15 cellular contexts compared by ENCODE assay signal in the genomic region with DNA sequence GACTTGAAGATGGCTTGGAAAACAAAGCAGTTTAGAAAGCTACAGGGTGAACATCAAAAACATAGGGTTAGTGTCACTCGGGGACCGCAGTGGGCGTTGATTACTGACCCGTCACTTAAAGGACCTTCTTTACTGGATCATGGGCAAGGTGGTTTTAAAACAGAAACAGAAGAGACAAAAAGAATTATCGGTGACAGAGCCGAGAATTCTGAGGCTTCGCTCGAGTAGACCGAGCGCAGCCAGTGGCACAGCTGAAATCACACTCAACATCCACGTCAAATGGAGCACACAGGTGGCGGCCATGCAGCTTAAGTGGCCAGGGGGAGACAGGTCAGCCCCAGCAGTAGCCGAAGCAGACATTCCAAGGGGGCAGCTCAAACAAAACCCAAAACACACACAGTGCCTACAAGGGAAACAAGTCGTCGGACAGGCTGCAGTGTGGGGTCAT. TPM values are rescaled to one million over a fixed set of nuclear protein-coding genes. Genes with fewer than 3 reads are reported as not detected.
DNase-seq lines count a peak whose midpoint lies in the region; ATAC-seq and TF ChIP-seq lines count a peak whose summit lies in the region.
"Had no signal": no experiment of that assay in that cellular context is flagged by ENCODE, and none has a peak within 500 bp of the region (broad histone marks: within the 10 kb centered on the region; RNA-seq: fewer than 3 reads in every experiment).

No MANE protein-coding gene starts in this region.

- no peak for TF ChIP-seq EP300 in gastroesophageal sphincter (IDR thresholded peaks at IDR 0.05)

- H3K27me3 Mint-ChIP-seq in activated naive CD4-positive, alpha-beta T cell treated with anti-CD3 and anti-CD28 coated beads for 36 hours (ENCODE audit: low read depth) = no peaks in the 10 kb centered on the region
- no peaks in the 10 kb centered on the region for H3K27me3 Mint-ChIP-seq in activated T-helper 1 cell treated with anti-CD3 and anti-CD28 coated beads, Interleukin-12 subunit alpha, Interleukin-12 subunit beta, Interleukin-2, Interleukin-4 antibody, amounts not matched to agents 30 ng/mL and 10 ng/mL and 1 ng/mL, durations not matched to agents 14 hours and 24 hours and 36 hours (ENCODE audit: insufficient read depth)

- H3K9me3 ChIP-seq in gastroesophageal sphincter (no peaks in the 10 kb centered on the region), esophagus squamous epithelium (no peaks in the 10 kb centered on the region)
- H3K9me3 ChIP-seq: uterus had no signal

- H3K27me3 ChIP-seq in gastroesophageal sphincter = no peaks in the 10 kb centered on the region
- H3K27me3 ChIP-seq in esophagus squamous epithelium = no peaks in the 10 kb centered on the region
- H3K27me3 ChIP-seq: foreskin keratinocyte, uterus had no signal

- 70 to 75% methylated on average over 6 to 15 of the region's 15 CpGs for WGBS in gastroesophageal sphincter (ENCODE audit: low coverage in 1 of 2), 2 donors
- 84 to 87% methylated on average over 15 of the region's 15 CpGs for WGBS in esophagus squamous epithelium, 2 donors

- no peak for ATAC-seq in gastroesophageal sphincter
- no peak for ATAC-seq in GM21723 (IDR thresholded peaks at IDR 0.05; ENCODE audit: unreplicated experiment)
- ATAC-seq: foreskin keratinocyte, natural killer cell had no signal

- H3K4me1 ChIP-seq in gastroesophageal sphincter (peaks cover 0 to 25% (median 0%) of the 10 kb centered on the region in 3 donors), esophagus squamous epithelium (no peaks in the 10 kb centered on the region)
- H3K4me1 ChIP-seq: foreskin keratinocyte, uterus had no signal

- no peak for TF ChIP-seq CTCF in gastroesophageal sphincter (IDR thresholded peaks at IDR 0.05)
- TF ChIP-seq CTCF in esophagus squamous epithelium (IDR thresholded peaks at IDR 0.05) = no peak

- H3K4me3 ChIP-seq in gastroesophageal sphincter (no peak overlapping the region), esophagus squamous epithelium (no peak overlapping the region)
- H3K4me3 ChIP-seq: uterus had no signal

- H3K27ac Mint-ChIP-seq in activated naive CD4-positive, alpha-beta T cell treated with anti-CD3 and anti-CD28 coated beads for 36 hours = peak overlapping the region; percentile 79
- peak overlapping the region; percentile 41 for H3K27ac Mint-ChIP-seq in activated T-helper 1 cell treated with anti-CD3 and anti-CD28 coated beads, Interleukin-12 subunit alpha, Interleukin-12 subunit beta, Interleukin-2, Interleukin-4 antibody, amounts not matched to agents 30 ng/mL and 10 ng/mL and 1 ng/mL, durations not matched to agents 14 hours and 24 hours and 36 hours

- H3K4me3 Mint-ChIP-seq in activated naive CD4-positive, alpha-beta T cell treated with anti-CD3 and anti-CD28 coated beads for 36 hours = peak overlapping the region; percentile 13
- no peak overlapping the region for H3K4me3 Mint-ChIP-seq in activated T-helper 1 cell treated with anti-CD3 and anti-CD28 coated beads, Interleukin-12 subunit alpha, Interleukin-12 subunit beta, Interleukin-2, Interleukin-4 antibody, amounts not matched to agents 30 ng/mL and 10 ng/mL and 1 ng/mL, durations not matched to agents 14 hours and 24 hours and 36 hours
- H3K4me3 Mint-ChIP-seq: natural killer cell had no signal

- H3K9me3 Mint-ChIP-seq in activated naive CD4-positive, alpha-beta T cell treated with anti-CD3 and anti-CD28 coated beads for 36 hours = no peaks in the 10 kb centered on the region
- H3K9me3 Mint-ChIP-seq in activated T-helper 1 cell treated with anti-CD3 and anti-CD28 coated beads, Interleukin-12 subunit alpha, Interleukin-12 subunit beta, Interleukin-2, Interleukin-4 antibody, amounts not matched to agents 30 ng/mL and 10 ng/mL and 1 ng/mL, durations not matched to agents 14 hours and 24 hours and 36 hours = no peaks in the 10 kb centered on the region
- H3K9me3 Mint-ChIP-seq: natural killer cell had no signal

- intact Hi-C loops in activated naive CD4-positive, alpha-beta T cell treated with anti-CD3 and anti-CD28 coated beads for 36 hours (cut with micrococcal nuclease) = loop anchor here (1.0 kb wide), 1 partner anchor 39 kb away; the partner anchor contains the start of gene RILPL2
- intact Hi-C loops in activated T-helper 1 cell treated with anti-CD3 and anti-CD28 coated beads, Interleukin-12 subunit alpha, Interleukin-12 subunit beta, Interleukin-2, Interleukin-4 antibody, amounts not matched to agents 30 ng/mL and 10 ng/mL and 1 ng/mL, durations not matched to agents 14 hours and 24 hours and 36 hours (cut with micrococcal nuclease) = no loop called here
- intact Hi-C loops in esophagus squamous epithelium (cut with DNase I) = no loop called here

- H3K36me3 ChIP-seq in gastroesophageal sphincter (peaks cover 0 to 69% of the 10 kb centered on the region in 2 donors), esophagus squamous epithelium (peaks cover 0 to 78% (median 7%) of the 10 kb centered on the region in 3 donors)
- H3K36me3 ChIP-seq: uterus had no signal

- no peak for TF ChIP-seq POLR2A in gastroesophageal sphincter (IDR thresholded peaks at IDR 0.05)
- no peak for TF ChIP-seq POLR2A in esophagus squamous epithelium (IDR thresholded peaks at IDR 0.05)

- H3K27ac ChIP-seq in gastroesophageal sphincter (peak overlapping the region in 3 of 4 donors; percentile 15 to 71 (median 50)), temporal lobe (ENCODE audit: low read depth, low read length) (peak overlapping the region; percentile 53), esophagus squamous epithelium (peak overlapping the region in 1 of 4 donors; percentile 9)
- H3K27ac ChIP-seq: foreskin keratinocyte, HL-60, uterus had no signal

- H3K4me1 Mint-ChIP-seq in activated naive CD4-positive, alpha-beta T cell treated with anti-CD3 and anti-CD28 coated beads for 36 hours (ENCODE audit: low read depth) = peaks cover 36% of the 10 kb centered on the region
- peaks cover 14% of the 10 kb centered on the region for H3K4me1 Mint-ChIP-seq in activated T-helper 1 cell treated with anti-CD3 and anti-CD28 coated beads, Interleukin-12 subunit alpha, Interleukin-12 subunit beta, Interleukin-2, Interleukin-4 antibody, amounts not matched to agents 30 ng/mL and 10 ng/mL and 1 ng/mL, durations not matched to agents 14 hours and 24 hours and 36 hours (ENCODE audit: low read depth)

- CTCF ChIA-PET in activated naive CD4-positive, alpha-beta T cell treated with anti-CD3 and anti-CD28 coated beads for 36 hours (lab: Charles Lee) = interaction anchor here (1.2 kb wide), 1 partner anchor 22 kb away, joined by 3 read pairs; no protein-coding TSS in a partner anchor

- no peak for DNase-seq in activated naive CD4-positive, alpha-beta T cell treated with anti-CD3 and anti-CD28 coated beads for 36 hours
- no peak for DNase-seq in activated naive CD4-positive, alpha-beta T cell treated with Interleukin-2 at 50 U/mL for 16 hours
- no peak for DNase-seq in activated T-helper 1 cell treated with anti-CD3 and anti-CD28 coated beads, Interleukin-12 subunit alpha, Interleukin-12 subunit beta, Interleukin-2, Interleukin-4 antibody, amounts not matched to agents 30 ng/mL and 10 ng/mL and 1 ng/mL, durations not matched to agents 14 hours and 24 hours and 36 hours (ENCODE audit: low spot score)
- DNase-seq in esophagus squamous epithelium (lab: John Stamatoyannopoulos, UW) = no peak
- DNase-seq in foreskin melanocyte = no peak
- DNase-seq: cortex of kidney, DMS79 treated with DMSO at 0.1 percent for 48 hours, foreskin keratinocyte, natural killer cell, NCI-H1930, uterus had no signal

- peaks cover 8% of the 10 kb centered on the region for H3K36me3 Mint-ChIP-seq in activated naive CD4-positive, alpha-beta T cell treated with anti-CD3 and anti-CD28 coated beads for 36 hours (ENCODE audit: low read depth)
- peaks cover 9% of the 10 kb centered on the region for H3K36me3 Mint-ChIP-seq in activated T-helper 1 cell treated with anti-CD3 and anti-CD28 coated beads, Interleukin-12 subunit alpha, Interleukin-12 subunit beta, Interleukin-2, Interleukin-4 antibody, amounts not matched to agents 30 ng/mL and 10 ng/mL and 1 ng/mL, durations not matched to agents 14 hours and 24 hours and 36 hours (ENCODE audit: low read depth)

RNA-seq across cellular contexts. Expression of gene SNRNP35, which starts 17.3 kb away (rescaled TPM):
- total RNA-seq in activated naive CD4-positive, alpha-beta T cell treated with anti-CD3 and anti-CD28 coated beads for 36 hours = 10 to 100 TPM; 21.5 to 21.8 TPM
- total RNA-seq in activated T-helper 1 cell treated with anti-CD3 and anti-CD28 coated beads, Interleukin-12 subunit alpha, Interleukin-12 subunit beta, Interleukin-2, Interleukin-4 antibody, amounts not matched to agents 30 ng/mL and 10 ng/mL and 1 ng/mL, durations not matched to agents 14 hours and 24 hours and 36 hours = 31.5 and 34.5 TPM in 2 replicates
- total RNA-seq in gastroesophageal sphincter (10 to 100 TPM; 16.3 to 17.6 (median 17.5) TPM), temporal lobe (15.2 TPM), esophagus squamous epithelium (10 to 100 TPM; 12.3 to 21.6 (median 13.7) TPM)

RNA-seq across cellular contexts. Expression of gene RILPL2, which starts 38.8 kb away (rescaled TPM):
- 1 to 10 TPM; 8.1 to 9.1 TPM for total RNA-seq in activated naive CD4-positive, alpha-beta T cell treated with anti-CD3 and anti-CD28 coated beads for 36 hours
- 20.1 and 20.6 TPM in 2 replicates for total RNA-seq in activated T-helper 1 cell treated with anti-CD3 and anti-CD28 coated beads, Interleukin-12 subunit alpha, Interleukin-12 subunit beta, Interleukin-2, Interleukin-4 antibody, amounts not matched to agents 30 ng/mL and 10 ng/mL and 1 ng/mL, durations not matched to agents 14 hours and 24 hours and 36 hours
- total RNA-seq in gastroesophageal sphincter (1 to 10 TPM; 6.2 to 9.2 (median 7.9) TPM), temporal lobe (0.74 TPM), esophagus squamous epithelium (1 to 10 TPM; 1.3 to 5.7 (median 3.7) TPM)

RNA-seq across cellular contexts. Expression of gene RILPL1, which starts 58.2 kb away (rescaled TPM):
- total RNA-seq in activated naive CD4-positive, alpha-beta T cell treated with anti-CD3 and anti-CD28 coated beads for 36 hours = 1 to 10 TPM; 2.2 to 3.2 TPM
- total RNA-seq in activated T-helper 1 cell treated with anti-CD3 and anti-CD28 coated beads, Interleukin-12 subunit alpha, Interleukin-12 subunit beta, Interleukin-2, Interleukin-4 antibody, amounts not matched to agents 30 ng/mL and 10 ng/mL and 1 ng/mL, durations not matched to agents 14 hours and 24 hours and 36 hours = 4.4 and 4.5 TPM in 2 replicates
- 10 to 100 TPM; 10.8 to 46.1 (median 24.3) TPM for total RNA-seq in gastroesophageal sphincter
- 4.2 TPM for total RNA-seq in temporal lobe
- total RNA-seq in esophagus squamous epithelium = 10 to 100 TPM in 1 of 4 donors, 1 to 10 TPM in 3; 4.6 to 14.5 (median 7.0) TPM
